ENCODE assay signal across 13 cellular contexts in the genomic region with DNA sequence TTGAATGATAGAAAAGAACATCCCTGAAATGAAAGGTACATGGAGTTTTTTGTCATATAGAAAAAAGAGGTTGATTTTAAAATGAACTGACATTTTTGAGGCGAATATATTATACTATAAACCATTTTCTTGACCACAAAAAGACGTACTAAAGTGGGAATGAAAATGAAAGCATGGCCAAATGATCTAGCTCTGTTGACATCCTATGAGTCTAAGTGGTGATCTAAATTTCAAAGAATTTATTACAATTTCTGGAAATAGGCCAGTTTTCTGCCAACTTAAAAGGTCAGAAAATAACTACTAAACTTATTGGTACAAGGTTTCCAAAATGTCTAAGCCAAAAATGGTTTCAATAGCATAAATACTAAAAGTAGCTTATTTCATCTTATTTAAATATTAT.
"Had no signal": no experiment of that assay in that cellular context is flagged by ENCODE, and none has a peak within 500 bp of the region (broad histone marks: within the 10 kb centered on the region; RNA-seq: fewer than 3 reads in every experiment).

No MANE protein-coding gene starts in this region.

- FAIRE-seq: endometrium had no signal

- H3K36me3 ChIP-seq: ascending aorta, cardiac muscle cell, sigmoid colon, thoracic aorta had no signal

- H3K27me3 ChIP-seq: ascending aorta, cardiac muscle cell, sigmoid colon had no signal

- ATAC-seq: activated naive CD8-positive, alpha-beta T cell treated with anti-CD3 and anti-CD28 coated beads, Interleukin-2, amount 50 U/mL, for 24 hours had no signal

- DNase-seq: activated CD4-positive, alpha-beta T cell treated with anti-CD3 and anti-CD28 coated beads, Interleukin-2, amount 50 U/mL, for 4 hours; activated CD4-positive, CD25-positive, alpha-beta regulatory T cell treated with anti-CD3 and anti-CD28 coated beads, Interleukin-2, amount 50 U/mL, for 72 hours; activated naive CD4-positive, alpha-beta T cell treated with anti-CD3 and anti-CD28 coated beads for 36 hours; activated naive CD8-positive, alpha-beta T cell treated with anti-CD3 and anti-CD28 coated beads, Interleukin-2, amount 50 U/mL, for 24 hours; activated T-cell treated with anti-CD3 and anti-CD28 coated beads for 4 hours; midbrain; sigmoid colon; stimulated activated CD4-positive, alpha-beta T cell treated with anti-CD3 and anti-CD28 coated beads, Interleukin-12 subunit alpha, Interleukin-12 subunit beta, amount 100 ng/mL, for 4 hours; stimulated activated CD4-positive, alpha-beta T cell treated with anti-CD3 and anti-CD28 coated beads, Interleukin-2, amount 100 ng/mL, for 24 hours had no signal

- H3K4me1 ChIP-seq: ascending aorta, sigmoid colon had no signal

- H3K9me3 ChIP-seq: ascending aorta, sigmoid colon, thoracic aorta had no signal

- H3K27ac ChIP-seq: ascending aorta, cardiac muscle cell, sigmoid colon, thoracic aorta had no signal

- H3K4me3 ChIP-seq: ascending aorta, cardiac muscle cell, sigmoid colon, thoracic aorta had no signal
